ENCODE assay signal across 19 cellular contexts in the genomic region with DNA sequence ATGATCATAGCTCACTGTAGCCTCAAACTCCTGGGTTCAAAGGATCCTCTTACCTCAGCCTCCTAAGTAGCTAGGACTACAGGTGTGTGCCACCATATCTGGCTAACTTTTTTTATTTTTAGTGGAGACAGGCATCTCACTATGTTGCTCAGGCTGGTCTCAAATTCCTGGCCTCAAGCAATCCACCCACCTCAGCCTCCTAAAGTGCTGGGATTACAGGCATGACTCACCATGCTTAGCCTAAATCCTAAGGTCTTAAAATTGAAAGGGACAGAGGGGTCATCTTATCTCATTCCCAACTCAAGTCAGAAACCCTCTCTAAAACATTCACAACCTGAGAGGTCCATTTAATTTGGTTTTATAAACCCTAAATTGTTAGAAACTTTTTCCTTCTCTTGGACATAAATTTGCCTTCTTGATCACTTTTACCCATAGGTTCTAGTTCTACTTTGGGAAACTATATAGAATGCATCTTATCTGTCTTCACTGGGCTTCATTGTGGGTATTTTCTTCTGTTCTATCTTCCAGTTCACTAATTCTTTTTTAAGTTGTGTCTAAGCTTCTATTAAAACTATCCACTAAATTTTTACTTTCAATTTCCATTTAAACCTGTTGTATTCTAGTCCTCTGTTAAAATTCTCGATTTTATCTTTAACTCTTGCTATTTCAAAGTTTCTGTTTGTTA.
"Had no signal": no experiment of that assay in that cellular context is flagged by ENCODE, and none has a peak within 500 bp of the region (broad histone marks: within the 10 kb centered on the region; RNA-seq: fewer than 3 reads in every experiment).

No MANE protein-coding gene starts in this region.

- H3K36me3 ChIP-seq: tibial artery, upper lobe of left lung, uterus had no signal

- H3K27ac ChIP-seq: dorsolateral prefrontal cortex, hepatocyte, psoas muscle, spleen, tibial artery, upper lobe of left lung, uterus had no signal

- H3K79me2 ChIP-seq: hepatocyte had no signal

- ATAC-seq: naive thymus-derived CD4-positive, alpha-beta T cell; psoas muscle; sciatic nerve; stimulated activated memory B cell treated with anti-CD40 and anti-IgM and Interleukin-4, amounts not matched to agents 10 μg/mL and 1 μg/mL and 100 μg/mL, for 72 hours had no signal

- H3K4me3 ChIP-seq: dorsolateral prefrontal cortex, hepatocyte, psoas muscle, spleen, tibial artery, upper lobe of left lung, uterus had no signal

- H3K4me1 ChIP-seq: spleen, uterus had no signal

- H3K27me3 ChIP-seq: dorsolateral prefrontal cortex, hepatocyte, spleen, tibial artery, upper lobe of left lung, uterus had no signal

- H3K4me2 ChIP-seq: hepatocyte had no signal

- DNase-seq: dorsolateral prefrontal cortex; effector CD8-positive, alpha-beta T cell; foreskin melanocyte; head of caudate nucleus; kidney glomerular epithelial cell; naive thymus-derived CD4-positive, alpha-beta T cell; nephron progenitor cell; psoas muscle; retina; spleen; stimulated activated CD4-positive, alpha-beta T cell treated with anti-CD3 and anti-CD28 coated beads, Interleukin-15, amount 100 ng/mL, for 24 hours; stimulated activated CD4-positive, alpha-beta T cell treated with anti-CD3 and anti-CD28 coated beads, Interleukin-1b, Interleukin-23, amount 100 ng/mL, for 48 hours; stimulated activated CD4-positive, alpha-beta T cell treated with anti-CD3 and anti-CD28 coated beads, Interleukin-4, amount 100 ng/mL, for 24 hours; tibial artery; upper lobe of left lung; uterus had no signal

- H2AFZ ChIP-seq: hepatocyte had no signal

- H3K9me3 ChIP-seq: psoas muscle, tibial artery, uterus had no signal
